24 cellular contexts compared by ENCODE assay signal in the genomic region with DNA sequence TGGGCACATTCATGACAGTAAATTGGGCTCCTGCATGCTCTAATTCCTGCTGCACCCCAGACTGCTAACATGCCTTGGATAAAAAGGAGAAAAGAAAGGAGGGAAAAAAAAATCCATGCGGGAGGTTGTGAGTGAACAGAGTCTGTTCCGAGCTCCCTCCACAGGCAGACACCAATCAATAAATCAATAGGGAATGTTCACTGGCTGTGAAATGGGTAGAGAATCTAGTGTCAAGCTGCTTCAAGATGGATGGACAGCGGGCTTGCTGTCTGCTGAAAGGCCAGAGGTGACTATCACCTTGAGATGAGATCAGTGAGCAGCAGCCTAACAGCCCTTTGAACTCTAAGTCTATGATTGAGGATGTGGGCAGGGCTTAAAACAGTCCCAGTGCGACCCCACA.
A peak's percentile ranks its signal among the peaks of the same experiment; 100 is the strongest.
DNase-seq lines count a peak whose midpoint lies in the region; ATAC-seq, FAIRE-seq and TF ChIP-seq lines count a peak whose summit lies in the region.
"Had no signal": no experiment of that assay in that cellular context is flagged by ENCODE, and none has a peak within 500 bp of the region (broad histone marks: within the 10 kb centered on the region; RNA-seq: fewer than 3 reads in every experiment).

No MANE protein-coding gene starts in this region.

- H3K9ac ChIP-seq in H1 (replicated peaks in 1 of 4; ENCODE audit: extremely low read depth in 1 of 4, low read depth in 3 of 4, low read length in 3 of 4) (no peak overlapping the region), mesendoderm (ENCODE audit: low read length) (no peak overlapping the region)
- H3K9ac ChIP-seq: BLaER1 treated with 17β-estradiol and CSF1 and Interleukin-3, amounts not matched to agents 10 nM and 100 nM had no signal

- H2BK12ac ChIP-seq in H1 (ENCODE audit: low read depth, low read length): no peak overlapping the region

- H3K4me3 Mint-ChIP-seq in naive thymus-derived CD8-positive, alpha-beta T cell: no peak overlapping the region
- H3K4me3 Mint-ChIP-seq in osteocyte (ENCODE audit: unreplicated experiment): no peak overlapping the region
- H3K4me3 Mint-ChIP-seq: B cell; CD4-positive, alpha-beta T cell; CD8-positive, alpha-beta T cell had no signal

- FAIRE-seq in H1 (lab: Jason Lieb, UNC): no peak
- FAIRE-seq: D721Med, G401.6, GM12891, GM19239 had no signal

- 90% methylated on average over 4 of the region's 4 CpGs; no CpG with 5 or more reads in 1 of the 2 experiments for WGBS in H1 (ENCODE audit: extremely low coverage in 1 of 2, insufficient coverage in 1 of 2, insufficient read length in 1 of 2, insufficient replicate concordance in 2 of 2, low coverage in 1 of 2, low lambda C conversion rate in 2 of 2, missing lambda C conversion rate in 1 of 2), 2 experiments
- no CpG with 5 or more reads among the region's 4 CpGs for WGBS in mesendoderm (ENCODE audit: extremely low coverage, insufficient coverage, low lambda C conversion rate)

- H3K23ac ChIP-seq in H1 (ENCODE audit: insufficient read length) (no peak overlapping the region), mesendoderm (ENCODE audit: low read length) (no peak overlapping the region)

- H3K9me3 Mint-ChIP-seq in naive thymus-derived CD8-positive, alpha-beta T cell: peaks cover 0 to 7% (median 2%) of the 10 kb centered on the region in 9 donors
- H3K9me3 Mint-ChIP-seq in osteocyte (ENCODE audit: unreplicated experiment): peaks cover 2% of the 10 kb centered on the region
- H3K9me3 Mint-ChIP-seq: CD8-positive, alpha-beta T cell had no signal

- H4K20me1 ChIP-seq in H1 (replicated peaks in 1 of 2; ENCODE audit: control insufficient read depth in 1 of 2, insufficient read depth in 2 of 2, low read length in 2 of 2): no peaks in the 10 kb centered on the region
- H4K20me1 ChIP-seq: BLaER1 treated with 17β-estradiol and CSF1 and Interleukin-3, amounts not matched to agents 10 nM and 100 nM had no signal

- H3K4me1 Mint-ChIP-seq in naive thymus-derived CD8-positive, alpha-beta T cell: no peaks in the 10 kb centered on the region
- H3K4me1 Mint-ChIP-seq in osteocyte (ENCODE audit: unreplicated experiment): no peaks in the 10 kb centered on the region
- H3K4me1 Mint-ChIP-seq: B cell had no signal

- H2BK120ac ChIP-seq in H1 (replicated peaks; ENCODE audit: low read depth, low read length): no peak overlapping the region
- H2BK120ac ChIP-seq in mesendoderm (ENCODE audit: low read depth, low read length): no peak overlapping the region

- TF ChIP-seq CTCF in RWPE2 (IDR thresholded peaks at IDR 0.05; ENCODE audit: poor library complexity, severe bottlenecking): no peak
- TF ChIP-seq CTCF in H1 (IDR thresholded peaks at IDR 0.05; ENCODE audit: control extremely low read depth in 1 of 3, insufficient read depth in 1 of 3, low read depth in 1 of 3, low read length in 3 of 3): no peak
- no peak for TF ChIP-seq CTCF in osteocyte (IDR thresholded peaks at IDR 0.05)

- no peak overlapping the region for H2BK20ac ChIP-seq in H1 (ENCODE audit: low read length)

- TF ChIP-seq POLR2A in H1 (IDR thresholded peaks at IDR 0.05; ENCODE audit: control extremely low read depth in 1 of 2, low read depth in 2 of 2, low read length in 2 of 2): no peak

- H3K4me1 ChIP-seq in RWPE2 (ENCODE audit: insufficient read depth, poor library complexity, severe bottlenecking) (no peaks in the 10 kb centered on the region), H1 (replicated peaks in 1 of 4; ENCODE audit: control insufficient read depth in 3 of 4, insufficient read depth in 4 of 4, low read length in 3 of 4) (no peaks in the 10 kb centered on the region), mesendoderm (ENCODE audit: control insufficient read depth, low read depth, low read length) (no peaks in the 10 kb centered on the region)
- H3K4me1 ChIP-seq: A549; BLaER1 treated with 17β-estradiol and CSF1 and Interleukin-3, amounts not matched to agents 10 nM and 100 nM; Caco-2 had no signal

- H2BK5ac ChIP-seq in H1 (ENCODE audit: low read depth, low read length) (no peak overlapping the region), mesendoderm (ENCODE audit: low read length) (no peak overlapping the region)

- POLR2A ChIA-PET in H1 (lab: Charles Lee; ENCODE audit: partially characterized antibody): no interaction called here
- POLR2A ChIA-PET in naive thymus-derived CD8-positive, alpha-beta T cell (lab: Charles Lee): no interaction called here

- H3K79me1 ChIP-seq in H1 (ENCODE audit: low read depth, low read length) (no peaks in the 10 kb centered on the region), mesendoderm (ENCODE audit: low read length) (no peaks in the 10 kb centered on the region)

- no peaks in the 10 kb centered on the region for H3K23me2 ChIP-seq in H1 (ENCODE audit: low read depth, low read length)

- H3K79me2 ChIP-seq in H1 (ENCODE audit: control insufficient read depth in 1 of 2, insufficient read depth in 2 of 2, low read length in 2 of 2) (no peaks in the 10 kb centered on the region), mesendoderm (ENCODE audit: control insufficient read depth, insufficient read depth, low read length) (no peaks in the 10 kb centered on the region)

- peak overlapping the region; percentile 41 for H2AFZ ChIP-seq in H1 (ENCODE audit: low read length)

- no peak overlapping the region for H3K27ac Mint-ChIP-seq in naive thymus-derived CD8-positive, alpha-beta T cell
- H3K27ac Mint-ChIP-seq in osteocyte (ENCODE audit: unreplicated experiment): no peak overlapping the region
- H3K27ac Mint-ChIP-seq: B cell; CD4-positive, alpha-beta T cell; CD8-positive, alpha-beta T cell had no signal

- no peak overlapping the region for H3K14ac ChIP-seq in H1 (ENCODE audit: insufficient read length)

- H4K8ac ChIP-seq in H1 (ENCODE audit: extremely low read depth, insufficient read depth, low read length) (no peak overlapping the region), mesendoderm (ENCODE audit: low read depth, low read length) (no peak overlapping the region)

- peak; percentile 12; the same call in 1 of the 3 replicates for ATAC-seq in RWPE2 (ENCODE audit: low read depth)
- no peak for ATAC-seq in naive thymus-derived CD8-positive, alpha-beta T cell
- ATAC-seq: CD8-positive, alpha-beta T cell had no signal

- no peak for TF ChIP-seq RAD21 in H1 (IDR thresholded peaks at IDR 0.05 in 1 of 2, conservative IDR thresholded peaks at IDR 0.05 in 1 of 2; ENCODE audit: low read depth in 2 of 2, low read length in 2 of 2)

- H3K27ac ChIP-seq in RWPE2 (ENCODE audit: poor library complexity, severe bottlenecking) (no peak overlapping the region), H1 (ENCODE audit: low read depth, low read length) (no peak overlapping the region), mesendoderm (ENCODE audit: low read depth, low read length) (no peak overlapping the region)
- H3K27ac ChIP-seq: 22Rv1; A549; BLaER1 treated with 17β-estradiol and CSF1 and Interleukin-3, amounts not matched to agents 10 nM and 100 nM; C4-2B had no signal

- peaks cover 11% of the 10 kb centered on the region for H3K27me3 ChIP-seq in RWPE2 (ENCODE audit: insufficient read depth, poor library complexity, severe bottlenecking)
- H3K27me3 ChIP-seq in H1 (replicated peaks in 1 of 4; ENCODE audit: control insufficient read depth in 3 of 4, extremely low read depth in 1 of 4, insufficient read depth in 3 of 4, low read length in 3 of 4): no peaks in the 10 kb centered on the region
- H3K27me3 ChIP-seq in mesendoderm (ENCODE audit: insufficient read depth, low read length, poor library complexity): no peaks in the 10 kb centered on the region
- H3K27me3 ChIP-seq: BLaER1 treated with 17β-estradiol and CSF1 and Interleukin-3, amounts not matched to agents 10 nM and 100 nM had no signal

- DNase-seq in NCI-H82 (lab: John Stamatoyannopoulos, UW) (peak; percentile 54), NCI-H82 treated with DMSO at 0.1 percent for 48 hours (lab: John Stamatoyannopoulos, UW; ENCODE audit: unreplicated experiment) (no peak), RWPE2 (ENCODE audit: low spot score) (no peak), H1 (ENCODE audit: low read depth in 1 of 2, low spot score in 2 of 2) (no peak), mesendoderm (peak; percentile 6), osteocyte (ENCODE audit: extremely low spot score, unreplicated experiment) (no peak)
- DNase-seq in naive thymus-derived CD8-positive, alpha-beta T cell: no peak
- no peak for DNase-seq in activated CD8-positive, alpha-beta memory T cell treated with anti-CD3 and anti-CD28 coated beads, Interleukin-2, amount 50 U/mL, for 4 hours
- DNase-seq: AML-193; Caco-2; Calu3; CD4-positive, alpha-beta T cell; CD8-positive, alpha-beta T cell; DMS79 treated with DMSO at 0.1 percent for 48 hours; GF-D8 had no signal

- TF ChIP-seq EP300 in H1 (IDR thresholded peaks at IDR 0.05; ENCODE audit: borderline replicate concordance in 1 of 2, low read depth in 2 of 2, low read length in 2 of 2): no peak

- H3K18ac ChIP-seq in H1 (ENCODE audit: extremely low read depth, low read length): no peak overlapping the region
- no peak overlapping the region for H3K18ac ChIP-seq in mesendoderm (ENCODE audit: low read length)

- H3K27me3 Mint-ChIP-seq in naive thymus-derived CD8-positive, alpha-beta T cell: peaks cover 7 to 29% (median 12%) of the 10 kb centered on the region in 5 donors
- H3K27me3 Mint-ChIP-seq in osteocyte (ENCODE audit: unreplicated experiment): no peaks in the 10 kb centered on the region

- H2AK5ac ChIP-seq in H1 (ENCODE audit: low read depth, low read length) (no peak overlapping the region), mesendoderm (ENCODE audit: low read length) (no peak overlapping the region)

- no peak overlapping the region for H4K91ac ChIP-seq in H1 (replicated peaks; ENCODE audit: insufficient read length, low read length)

- no peaks in the 10 kb centered on the region for H3K9me3 ChIP-seq in RWPE2 (ENCODE audit: severe bottlenecking)
- H3K9me3 ChIP-seq in H1 (ENCODE audit: insufficient read depth in 2 of 2, low read depth in 1 of 2, low read length in 1 of 2): no peaks in the 10 kb centered on the region
- H3K9me3 ChIP-seq: Caco-2 had no signal

- H3K36me3 ChIP-seq in RWPE2 (ENCODE audit: low read depth): no peaks in the 10 kb centered on the region
- H3K36me3 ChIP-seq in H1 (ENCODE audit: control insufficient read depth in 2 of 4, insufficient read depth in 4 of 4, low read length in 3 of 4): no peaks in the 10 kb centered on the region
- H3K36me3 ChIP-seq in mesendoderm (ENCODE audit: control insufficient read depth, insufficient read depth, low read length): no peaks in the 10 kb centered on the region
- H3K36me3 ChIP-seq: BLaER1 treated with 17β-estradiol and CSF1 and Interleukin-3, amounts not matched to agents 10 nM and 100 nM had no signal

- no peak overlapping the region for H4K5ac ChIP-seq in H1 (ENCODE audit: insufficient read length, low read depth, low read length)
- no peak overlapping the region for H4K5ac ChIP-seq in mesendoderm (ENCODE audit: low read length)

- H3K56ac ChIP-seq in H1 (replicated peaks; ENCODE audit: insufficient read length, low read depth, low read length) (no peak overlapping the region), mesendoderm (ENCODE audit: low read length) (no peak overlapping the region)

- H3K4me3 ChIP-seq in RWPE2 (ENCODE audit: severe bottlenecking) (no peak overlapping the region), H1 (ENCODE audit: extremely low read depth in 1 of 4, insufficient read depth in 2 of 4, low read depth in 3 of 4, low read length in 4 of 4) (no peak overlapping the region), mesendoderm (ENCODE audit: low read length) (no peak overlapping the region)
- H3K4me3 ChIP-seq: A549; BLaER1 treated with 17β-estradiol and CSF1 and Interleukin-3, amounts not matched to agents 10 nM and 100 nM had no signal

- no peaks in the 10 kb centered on the region for H3K36me3 Mint-ChIP-seq in naive thymus-derived CD8-positive, alpha-beta T cell
- H3K36me3 Mint-ChIP-seq in osteocyte (ENCODE audit: unreplicated experiment): no peaks in the 10 kb centered on the region
- H3K36me3 Mint-ChIP-seq: CD8-positive, alpha-beta T cell had no signal

- CTCF ChIA-PET in H1 (lab: Charles Lee; ENCODE audit: partially characterized antibody): interaction anchor here (0.6 to 1.1 kb wide), 3 partner anchors 8 to 1629 kb away, joined by 3 to 4 read pairs (median 3); no protein-coding TSS in a partner anchor

- H3K4me2 ChIP-seq in H1 (ENCODE audit: insufficient read depth in 1 of 2, low read depth in 2 of 2, low read length in 2 of 2): no peak overlapping the region
- H3K4me2 ChIP-seq in mesendoderm (ENCODE audit: low read length): no peak overlapping the region
- H3K4me2 ChIP-seq: A549; BLaER1 treated with 17β-estradiol and CSF1 and Interleukin-3, amounts not matched to agents 10 nM and 100 nM had no signal

- no peak overlapping the region for H3K4ac ChIP-seq in H1 (replicated peaks; ENCODE audit: insufficient read length, low read depth, low read length)
- no peak overlapping the region for H3K4ac ChIP-seq in mesendoderm (ENCODE audit: low read depth, low read length)

- H2BK15ac ChIP-seq in H1 (ENCODE audit: low read length): no peak overlapping the region
- no peak overlapping the region for H2BK15ac ChIP-seq in mesendoderm (replicated peaks; ENCODE audit: low read depth)

Comparison
In these comparisons a context has a peak if more than half of its experiments do, and no peak if none do; other contexts are left out.
1. DNase-seq: peak in NCI-H82 (single experiment) and mesendoderm (single experiment); none in NCI-H82 treated with DMSO at 0.1 percent for 48 hours (single experiment), RWPE2 (single experiment), H1 (0 of 2), naive thymus-derived CD8-positive, alpha-beta T cell (0 of 10), activated CD8-positive, alpha-beta memory T cell treated with anti-CD3 and anti-CD28 coated beads, Interleukin-2, amount 50 U/mL, for 4 hours (single experiment) and osteocyte (single experiment).